ENCODE assay signal across 8 cellular contexts in genomic region chr5:174935854-174936474, GRCh38.
A peak's percentile ranks its signal among the peaks of the same experiment; 100 is the strongest.
DNase-seq lines count a peak whose midpoint lies in the region; ATAC-seq, FAIRE-seq and TF ChIP-seq lines count a peak whose summit lies in the region.

No MANE protein-coding gene starts in this region.

- H3K9me3 Mint-ChIP-seq in HFFc6 = peaks cover 3% of the 10 kb centered on the region; the same call in 1 of the 2 replicates
- peaks cover 2 to 7% of the 10 kb centered on the region in 2 donors for H3K9me3 Mint-ChIP-seq in effector memory CD8-positive, alpha-beta T cell

- H3K4me2 ChIP-seq in DND-41 (ENCODE audit: insufficient read depth, low read length) (no peak overlapping the region), hepatocyte (no peak overlapping the region)

- H3K4me3 Mint-ChIP-seq in HFFc6 = no peak overlapping the region
- H3K4me3 Mint-ChIP-seq in effector memory CD8-positive, alpha-beta T cell = no peak overlapping the region

- TF ChIP-seq CTCF in DND-41 (IDR thresholded peaks at IDR 0.05; ENCODE audit: borderline replicate concordance, extremely low read depth, low read length, poor library complexity, severe bottlenecking) (peak; percentile 97), HFFc6 (IDR thresholded peaks at IDR 0.05) (peak; percentile 94), RWPE2 (IDR thresholded peaks at IDR 0.05; ENCODE audit: poor library complexity, severe bottlenecking) (peak; percentile 99), hepatocyte (IDR thresholded peaks at IDR 0.05; ENCODE audit: poor library complexity) (peak; percentile 89)

- no peaks in the 10 kb centered on the region for H3K9me3 ChIP-seq in DND-41 (ENCODE audit: insufficient read depth, low read length, severe bottlenecking)
- no peaks in the 10 kb centered on the region for H3K9me3 ChIP-seq in RWPE2 (ENCODE audit: severe bottlenecking)
- no peaks in the 10 kb centered on the region for H3K9me3 ChIP-seq in hepatocyte (ENCODE audit: low read depth)
- H3K9me3 ChIP-seq in small intestine (ENCODE audit: control insufficient read depth, low read depth) = no peaks in the 10 kb centered on the region

- no peaks in the 10 kb centered on the region for H3K4me1 ChIP-seq in DND-41 (ENCODE audit: insufficient read depth, low read length)
- no peaks in the 10 kb centered on the region for H3K4me1 ChIP-seq in RWPE2 (ENCODE audit: insufficient read depth, poor library complexity, severe bottlenecking)
- H3K4me1 ChIP-seq in hepatocyte (ENCODE audit: insufficient read depth) = no peaks in the 10 kb centered on the region
- no peaks in the 10 kb centered on the region for H3K4me1 ChIP-seq in small intestine (ENCODE audit: control insufficient read depth in 2 of 2, insufficient read depth in 1 of 2, low read depth in 1 of 2, low read length in 1 of 2)

- H3K79me2 ChIP-seq in DND-41 (ENCODE audit: insufficient read depth, low read length) (no peaks in the 10 kb centered on the region), hepatocyte (no peaks in the 10 kb centered on the region)

- no peaks in the 10 kb centered on the region for H3K36me3 ChIP-seq in DND-41 (ENCODE audit: insufficient read depth, low read length)
- no peaks in the 10 kb centered on the region for H3K36me3 ChIP-seq in RWPE2 (ENCODE audit: low read depth)
- H3K36me3 ChIP-seq in hepatocyte (replicated peaks; ENCODE audit: insufficient read depth, low read depth) = no peaks in the 10 kb centered on the region
- no peaks in the 10 kb centered on the region for H3K36me3 ChIP-seq in small intestine (ENCODE audit: control insufficient read depth in 2 of 2, insufficient read depth in 2 of 2, low read length in 2 of 2)

- no peaks in the 10 kb centered on the region for H3K9me2 ChIP-seq in hepatocyte (replicated peaks; ENCODE audit: insufficient read depth)

- ATAC-seq in DND-41 (ENCODE audit: insufficient read depth, low read depth) (peak; percentile 70; the same call in 2 of the 3 replicates), RWPE2 (ENCODE audit: low read depth) (peak; percentile 90), HG03457 (IDR thresholded peaks at IDR 0.05; ENCODE audit: unreplicated experiment) (no peak)
- no peak for ATAC-seq in effector memory CD8-positive, alpha-beta T cell (replicated peaks)

- H3K27me3 ChIP-seq in DND-41 (ENCODE audit: insufficient read depth, low read length, poor library complexity) (no peaks in the 10 kb centered on the region), RWPE2 (ENCODE audit: insufficient read depth, poor library complexity, severe bottlenecking) (no peaks in the 10 kb centered on the region), hepatocyte (no peaks in the 10 kb centered on the region), small intestine (ENCODE audit: control insufficient read depth in 2 of 2, insufficient read depth in 2 of 2, low read length in 2 of 2) (no peaks in the 10 kb centered on the region)

- H3K4me3 ChIP-seq in DND-41 (ENCODE audit: low read depth in 1 of 2, low read length in 2 of 2) (no peak overlapping the region), RWPE2 (ENCODE audit: severe bottlenecking) (no peak overlapping the region), hepatocyte (no peak overlapping the region), small intestine (ENCODE audit: low read depth in 1 of 2, low read length in 2 of 2) (no peak overlapping the region)

- peak; percentile 53 for DNase-seq in DND-41
- DNase-seq in HFFc6 = peak; percentile 16
- no peak for DNase-seq in RWPE2 (ENCODE audit: low spot score)
- peak in 50 of 56 donors; percentile 3 to 81 (median 36) for DNase-seq in amygdala (lab: John Stamatoyannopoulos, UW)
- DNase-seq in hepatocyte (ENCODE audit: low spot score) = peak; percentile 81
- DNase-seq in small intestine = peak; percentile 30
- no peak for DNase-seq in effector memory CD8-positive, alpha-beta T cell

- WGBS in hepatocyte (ENCODE audit: low lambda C conversion rate, missing lambda C conversion rate) = 26% methylated on average over 9 of the region's 9 CpGs
- WGBS in small intestine, 3 donors = 17 to 22% (median 22%) methylated on average over 9 of the region's 9 CpGs

- H3K27ac Mint-ChIP-seq in HFFc6 = no peak overlapping the region
- H3K27ac Mint-ChIP-seq in effector memory CD8-positive, alpha-beta T cell = no peak overlapping the region

- no peaks in the 10 kb centered on the region; the same call in 1 of the 2 replicates for H3K27me3 Mint-ChIP-seq in HFFc6 (ENCODE audit: insufficient read depth)
- H3K27me3 Mint-ChIP-seq in effector memory CD8-positive, alpha-beta T cell = peaks cover 0 to 22% of the 10 kb centered on the region in 2 donors

- FAIRE-seq in small intestine (lab: Jason Lieb, UNC) = no peak

- H3K36me3 Mint-ChIP-seq in HFFc6 (ENCODE audit: low read depth) = no peaks in the 10 kb centered on the region
- no peaks in the 10 kb centered on the region for H3K36me3 Mint-ChIP-seq in effector memory CD8-positive, alpha-beta T cell (ENCODE audit: insufficient read depth)

- no peaks in the 10 kb centered on the region for H3K4me1 Mint-ChIP-seq in HFFc6 (ENCODE audit: low read depth)
- no peaks in the 10 kb centered on the region for H3K4me1 Mint-ChIP-seq in effector memory CD8-positive, alpha-beta T cell (ENCODE audit: low read depth in 2 of 2)

- no peak overlapping the region for H3K9ac ChIP-seq in DND-41 (ENCODE audit: low read depth, low read length)

- no peaks in the 10 kb centered on the region for H4K20me1 ChIP-seq in DND-41 (ENCODE audit: insufficient read depth, low read length)
- H4K20me1 ChIP-seq in hepatocyte (ENCODE audit: insufficient read depth, poor library complexity, severe bottlenecking) = no peaks in the 10 kb centered on the region

- H2AFZ ChIP-seq in DND-41 (ENCODE audit: low read depth, low read length) = no peak overlapping the region
- no peak overlapping the region for H2AFZ ChIP-seq in hepatocyte

- H3K27ac ChIP-seq in DND-41 (ENCODE audit: low read length) (no peak overlapping the region), RWPE2 (ENCODE audit: poor library complexity, severe bottlenecking) (no peak overlapping the region), hepatocyte (no peak overlapping the region), small intestine (ENCODE audit: low read depth in 1 of 2, low read length in 1 of 2) (no peak overlapping the region)

Comparison
In these comparisons a context has a peak if more than half of its experiments do, and no peak if none do; other contexts are left out.
1. ATAC-seq: peak in DND-41 (single experiment) and RWPE2 (single experiment); none in HG03457 (single experiment) and effector memory CD8-positive, alpha-beta T cell (single experiment).
2. DNase-seq: peak in DND-41 (single experiment), HFFc6 (single experiment), amygdala (50 of 56), hepatocyte (single experiment) and small intestine (single experiment); none in RWPE2 (single experiment) and effector memory CD8-positive, alpha-beta T cell (0 of 3).
3. Peak in every context shown above with its lines, with median percentiles within 50 percentile points of each other: CTCF ChIP-seq.